In the genomic region with DNA sequence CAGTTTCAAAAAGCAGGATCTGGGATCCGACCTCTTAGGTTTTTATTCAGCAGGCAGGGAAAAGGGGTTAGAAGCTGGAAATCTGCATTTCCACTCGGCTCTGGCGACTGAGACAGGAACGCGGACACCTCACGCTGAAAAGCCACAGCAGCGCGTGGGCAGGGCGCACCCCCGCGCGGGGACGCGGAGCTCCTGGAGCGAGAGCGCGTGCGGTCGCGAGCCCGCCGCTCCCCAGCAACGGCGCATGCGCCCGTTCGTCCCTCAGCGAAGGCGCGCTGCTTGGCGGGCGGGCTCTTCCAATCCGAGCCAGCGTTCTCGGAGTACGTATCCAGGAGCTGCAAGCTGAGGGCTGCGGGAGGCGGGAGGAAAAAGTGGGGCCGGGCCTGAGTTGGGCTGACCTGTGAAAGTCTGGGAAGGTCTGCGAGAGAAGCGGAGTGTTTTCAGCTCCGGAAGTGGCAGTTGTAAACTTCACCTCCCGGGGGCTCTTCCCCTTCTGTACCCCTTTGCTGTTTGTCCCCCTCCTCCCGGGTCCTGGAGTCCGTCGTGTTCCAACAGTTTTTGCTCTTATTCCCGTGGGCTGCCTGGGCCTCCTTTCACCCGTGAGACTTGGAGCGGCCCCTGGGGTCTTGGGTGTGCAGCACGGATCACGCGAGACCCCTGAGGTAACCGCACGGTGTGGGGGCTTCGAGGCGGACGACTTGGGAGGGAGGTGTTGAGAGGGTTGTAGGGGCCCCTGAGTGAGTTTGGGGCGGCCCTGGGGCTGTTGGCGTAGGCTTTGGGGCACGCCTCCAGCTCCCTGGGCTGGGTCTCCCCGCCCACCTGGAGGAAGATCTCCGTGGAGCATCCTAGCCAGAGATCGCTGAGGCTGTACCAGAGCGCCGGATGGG, we compare ENCODE assay signal across 1 cellular context.
TF ChIP-seq lines count a peak whose summit lies in the region.

A gene (plus strand): TSS at position 403 of the 887 bp plus-strand sequence. CDS start 11,046 bp downstream, outside the sequence.

TF ChIP-seq in HEK293, 187 proteins besides CTCF, POLR2A, EP300 and RAD21 (continued from another document):
- TF ChIP-seq ZNF223 (tag by site-specific recombination; IDR thresholded peaks at IDR 0.05) (peak; percentile 87), ZXDB (tag by site-specific recombination; IDR thresholded peaks at IDR 0.05) (peak; percentile 91), ZFP69B (tag by site-specific recombination; IDR thresholded peaks at IDR 0.05) (peak; percentile 72), ZNF561 (tag by site-specific recombination; IDR thresholded peaks at IDR 0.05; ENCODE audit: borderline replicate concordance) (0 out of 2 replicates have a peak, but pooled peaks have one; percentile 52), ZNF112 (tag by site-specific recombination; IDR thresholded peaks at IDR 0.05) (no peak), ZNF335 (tag by site-specific recombination; conservative IDR thresholded peaks at IDR 0.05) (peak; percentile 86), ZEB2 (tag by site-specific recombination; IDR thresholded peaks at IDR 0.05) (peak; percentile 69), ZBTB8A (tag by site-specific recombination; IDR thresholded peaks at IDR 0.05) (peak; percentile 57), BCL11B (tag by site-specific recombination; IDR thresholded peaks at IDR 0.05; ENCODE audit: low read depth) (0 out of 2 replicates have a peak, but pooled peaks have one; percentile 60), ZNF174 (tag by site-specific recombination; IDR thresholded peaks at IDR 0.05) (no peak), ZNF558 (tag by site-specific recombination; IDR thresholded peaks at IDR 0.05) (no peak), ZNF266 (tag by site-specific recombination; IDR thresholded peaks at IDR 0.05; ENCODE audit: low read depth) (no peak), ZNF132 (tag by site-specific recombination; IDR thresholded peaks at IDR 0.05; ENCODE audit: borderline replicate concordance) (no peak), ZNF324 (tag by site-specific recombination; IDR thresholded peaks at IDR 0.05) (0 out of 2 replicates have a peak, but pooled peaks have one; percentile 39), ZNF629 (tag by site-specific recombination; IDR thresholded peaks at IDR 0.05) (peak; percentile 18; the same call in 1 of the 2 replicates), GLIS2 (tag by site-specific recombination; IDR thresholded peaks at IDR 0.05) (peak; percentile 85), OVOL3 (tag by site-specific recombination; IDR thresholded peaks at IDR 0.05) (no peak), ZSCAN16 (tag by site-specific recombination; IDR thresholded peaks at IDR 0.05) (no peak), KLF9 (tag by site-specific recombination; IDR thresholded peaks at IDR 0.05; ENCODE audit: low read depth) (peak; percentile 92), ZNF155 (tag by site-specific recombination; IDR thresholded peaks at IDR 0.05) (no peak), ZNF404 (tag by site-specific recombination; IDR thresholded peaks at IDR 0.05) (no peak)
- TF ChIP-seq, protein P1, sequence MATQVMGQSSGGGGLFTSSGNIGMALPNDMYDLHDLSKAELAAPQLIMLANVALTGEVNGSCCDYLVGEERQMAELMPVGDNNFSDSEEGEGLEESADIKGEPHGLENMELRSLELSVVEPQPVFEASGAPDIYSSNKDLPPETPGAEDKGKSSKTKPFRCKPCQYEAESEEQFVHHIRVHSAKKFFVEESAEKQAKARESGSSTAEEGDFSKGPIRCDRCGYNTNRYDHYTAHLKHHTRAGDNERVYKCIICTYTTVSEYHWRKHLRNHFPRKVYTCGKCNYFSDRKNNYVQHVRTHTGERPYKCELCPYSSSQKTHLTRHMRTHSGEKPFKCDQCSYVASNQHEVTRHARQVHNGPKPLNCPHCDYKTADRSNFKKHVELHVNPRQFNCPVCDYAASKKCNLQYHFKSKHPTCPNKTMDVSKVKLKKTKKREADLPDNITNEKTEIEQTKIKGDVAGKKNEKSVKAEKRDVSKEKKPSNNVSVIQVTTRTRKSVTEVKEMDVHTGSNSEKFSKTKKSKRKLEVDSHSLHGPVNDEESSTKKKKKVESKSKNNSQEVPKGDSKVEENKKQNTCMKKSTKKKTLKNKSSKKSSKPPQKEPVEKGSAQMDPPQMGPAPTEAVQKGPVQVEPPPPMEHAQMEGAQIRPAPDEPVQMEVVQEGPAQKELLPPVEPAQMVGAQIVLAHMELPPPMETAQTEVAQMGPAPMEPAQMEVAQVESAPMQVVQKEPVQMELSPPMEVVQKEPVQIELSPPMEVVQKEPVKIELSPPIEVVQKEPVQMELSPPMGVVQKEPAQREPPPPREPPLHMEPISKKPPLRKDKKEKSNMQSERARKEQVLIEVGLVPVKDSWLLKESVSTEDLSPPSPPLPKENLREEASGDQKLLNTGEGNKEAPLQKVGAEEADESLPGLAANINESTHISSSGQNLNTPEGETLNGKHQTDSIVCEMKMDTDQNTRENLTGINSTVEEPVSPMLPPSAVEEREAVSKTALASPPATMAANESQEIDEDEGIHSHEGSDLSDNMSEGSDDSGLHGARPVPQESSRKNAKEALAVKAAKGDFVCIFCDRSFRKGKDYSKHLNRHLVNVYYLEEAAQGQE (tag by site-specific recombination; IDR thresholded peaks at IDR 0.05), result no peak
- TF ChIP-seq, protein P2, sequence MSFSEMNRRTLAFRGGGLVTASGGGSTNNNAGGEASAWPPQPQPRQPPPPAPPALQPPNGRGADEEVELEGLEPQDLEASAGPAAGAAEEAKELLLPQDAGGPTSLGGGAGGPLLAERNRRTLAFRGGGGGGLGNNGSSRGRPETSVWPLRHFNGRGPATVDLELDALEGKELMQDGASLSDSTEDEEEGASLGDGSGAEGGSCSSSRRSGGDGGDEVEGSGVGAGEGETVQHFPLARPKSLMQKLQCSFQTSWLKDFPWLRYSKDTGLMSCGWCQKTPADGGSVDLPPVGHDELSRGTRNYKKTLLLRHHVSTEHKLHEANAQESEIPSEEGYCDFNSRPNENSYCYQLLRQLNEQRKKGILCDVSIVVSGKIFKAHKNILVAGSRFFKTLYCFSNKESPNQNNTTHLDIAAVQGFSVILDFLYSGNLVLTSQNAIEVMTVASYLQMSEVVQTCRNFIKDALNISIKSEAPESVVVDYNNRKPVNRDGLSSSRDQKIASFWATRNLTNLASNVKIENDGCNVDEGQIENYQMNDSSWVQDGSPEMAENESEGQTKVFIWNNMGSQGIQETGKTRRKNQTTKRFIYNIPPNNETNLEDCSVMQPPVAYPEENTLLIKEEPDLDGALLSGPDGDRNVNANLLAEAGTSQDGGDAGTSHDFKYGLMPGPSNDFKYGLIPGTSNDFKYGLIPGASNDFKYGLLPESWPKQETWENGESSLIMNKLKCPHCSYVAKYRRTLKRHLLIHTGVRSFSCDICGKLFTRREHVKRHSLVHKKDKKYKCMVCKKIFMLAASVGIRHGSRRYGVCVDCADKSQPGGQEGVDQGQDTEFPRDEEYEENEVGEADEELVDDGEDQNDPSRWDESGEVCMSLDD (tag by site-specific recombination; IDR thresholded peaks at IDR 0.05), result peak; percentile 58; the same call in 1 of the 2 replicates
- TF ChIP-seq, protein P3, sequence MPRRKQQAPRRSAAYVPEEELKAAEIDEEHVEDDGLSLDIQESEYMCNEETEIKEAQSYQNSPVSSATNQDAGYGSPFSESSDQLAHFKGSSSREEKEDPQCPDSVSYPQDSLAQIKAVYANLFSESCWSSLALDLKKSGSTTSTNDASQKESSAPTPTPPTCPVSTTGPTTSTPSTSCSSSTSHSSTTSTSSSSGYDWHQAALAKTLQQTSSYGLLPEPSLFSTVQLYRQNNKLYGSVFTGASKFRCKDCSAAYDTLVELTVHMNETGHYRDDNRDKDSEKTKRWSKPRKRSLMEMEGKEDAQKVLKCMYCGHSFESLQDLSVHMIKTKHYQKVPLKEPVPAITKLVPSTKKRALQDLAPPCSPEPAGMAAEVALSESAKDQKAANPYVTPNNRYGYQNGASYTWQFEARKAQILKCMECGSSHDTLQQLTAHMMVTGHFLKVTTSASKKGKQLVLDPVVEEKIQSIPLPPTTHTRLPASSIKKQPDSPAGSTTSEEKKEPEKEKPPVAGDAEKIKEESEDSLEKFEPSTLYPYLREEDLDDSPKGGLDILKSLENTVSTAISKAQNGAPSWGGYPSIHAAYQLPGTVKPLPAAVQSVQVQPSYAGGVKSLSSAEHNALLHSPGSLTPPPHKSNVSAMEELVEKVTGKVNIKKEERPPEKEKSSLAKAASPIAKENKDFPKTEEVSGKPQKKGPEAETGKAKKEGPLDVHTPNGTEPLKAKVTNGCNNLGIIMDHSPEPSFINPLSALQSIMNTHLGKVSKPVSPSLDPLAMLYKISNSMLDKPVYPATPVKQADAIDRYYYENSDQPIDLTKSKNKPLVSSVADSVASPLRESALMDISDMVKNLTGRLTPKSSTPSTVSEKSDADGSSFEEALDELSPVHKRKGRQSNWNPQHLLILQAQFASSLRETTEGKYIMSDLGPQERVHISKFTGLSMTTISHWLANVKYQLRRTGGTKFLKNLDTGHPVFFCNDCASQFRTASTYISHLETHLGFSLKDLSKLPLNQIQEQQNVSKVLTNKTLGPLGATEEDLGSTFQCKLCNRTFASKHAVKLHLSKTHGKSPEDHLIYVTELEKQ (tag by site-specific recombination; IDR thresholded peaks at IDR 0.05; ENCODE audit: borderline replicate concordance), result no peak
- TF ChIP-seq, protein P4, sequence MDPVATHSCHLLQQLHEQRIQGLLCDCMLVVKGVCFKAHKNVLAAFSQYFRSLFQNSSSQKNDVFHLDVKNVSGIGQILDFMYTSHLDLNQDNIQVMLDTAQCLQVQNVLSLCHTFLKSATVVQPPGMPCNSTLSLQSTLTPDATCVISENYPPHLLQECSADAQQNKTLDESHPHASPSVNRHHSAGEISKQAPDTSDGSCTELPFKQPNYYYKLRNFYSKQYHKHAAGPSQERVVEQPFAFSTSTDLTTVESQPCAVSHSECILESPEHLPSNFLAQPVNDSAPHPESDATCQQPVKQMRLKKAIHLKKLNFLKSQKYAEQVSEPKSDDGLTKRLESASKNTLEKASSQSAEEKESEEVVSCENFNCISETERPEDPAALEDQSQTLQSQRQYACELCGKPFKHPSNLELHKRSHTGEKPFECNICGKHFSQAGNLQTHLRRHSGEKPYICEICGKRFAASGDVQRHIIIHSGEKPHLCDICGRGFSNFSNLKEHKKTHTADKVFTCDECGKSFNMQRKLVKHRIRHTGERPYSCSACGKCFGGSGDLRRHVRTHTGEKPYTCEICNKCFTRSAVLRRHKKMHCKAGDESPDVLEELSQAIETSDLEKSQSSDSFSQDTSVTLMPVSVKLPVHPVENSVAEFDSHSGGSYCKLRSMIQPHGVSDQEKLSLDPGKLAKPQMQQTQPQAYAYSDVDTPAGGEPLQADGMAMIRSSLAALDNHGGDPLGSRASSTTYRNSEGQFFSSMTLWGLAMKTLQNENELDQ (tag by site-specific recombination; IDR thresholded peaks at IDR 0.05; ENCODE audit: low read depth), result no peak
- TF ChIP-seq, protein P5, sequence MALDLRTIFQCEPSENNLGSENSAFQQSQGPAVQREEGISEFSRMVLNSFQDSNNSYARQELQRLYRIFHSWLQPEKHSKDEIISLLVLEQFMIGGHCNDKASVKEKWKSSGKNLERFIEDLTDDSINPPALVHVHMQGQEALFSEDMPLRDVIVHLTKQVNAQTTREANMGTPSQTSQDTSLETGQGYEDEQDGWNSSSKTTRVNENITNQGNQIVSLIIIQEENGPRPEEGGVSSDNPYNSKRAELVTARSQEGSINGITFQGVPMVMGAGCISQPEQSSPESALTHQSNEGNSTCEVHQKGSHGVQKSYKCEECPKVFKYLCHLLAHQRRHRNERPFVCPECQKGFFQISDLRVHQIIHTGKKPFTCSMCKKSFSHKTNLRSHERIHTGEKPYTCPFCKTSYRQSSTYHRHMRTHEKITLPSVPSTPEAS (tag by site-specific recombination; IDR thresholded peaks at IDR 0.05), result peak; percentile 9; the same call in 1 of the 2 replicates
